ENCODE assay signal across 12 cellular contexts in the genomic region with DNA sequence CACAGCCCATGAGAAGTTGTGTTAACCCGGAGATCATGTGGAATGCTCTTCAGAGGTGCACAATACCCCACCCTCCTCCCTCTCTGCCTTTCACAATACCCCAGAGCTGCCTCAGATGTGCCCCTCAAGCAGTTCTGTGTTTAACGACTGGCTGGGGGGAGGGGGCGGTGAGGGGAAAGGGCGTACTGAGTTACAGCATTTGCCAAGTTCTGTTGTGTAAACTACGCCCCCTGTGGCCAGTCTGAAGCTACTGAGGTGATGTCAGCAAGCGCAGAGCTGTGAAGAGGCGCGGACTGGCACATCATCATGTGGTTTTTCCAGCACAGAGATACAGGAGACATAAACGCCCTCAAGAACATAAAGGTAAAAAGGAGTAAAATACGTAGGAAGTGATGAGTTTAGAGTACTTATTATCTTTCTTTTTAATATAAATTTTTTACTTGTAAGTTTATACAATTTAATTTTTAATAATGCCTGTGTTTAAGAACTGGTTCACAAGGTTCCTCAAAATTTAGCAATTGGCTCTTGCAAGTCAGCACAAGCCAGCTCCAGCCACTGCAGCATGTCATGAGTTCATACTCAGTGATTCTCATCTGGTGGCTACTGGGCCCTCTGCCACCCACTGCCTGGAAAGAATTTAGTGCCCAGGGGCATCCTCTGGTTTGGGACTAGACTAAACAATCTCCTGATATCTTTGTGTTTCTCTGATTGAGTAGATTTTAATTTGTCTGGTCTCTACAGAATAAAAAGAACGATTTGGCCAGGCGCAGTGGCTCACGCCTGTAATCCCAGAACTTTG. TPM values are rescaled to one million over a fixed set of nuclear protein-coding genes. Genes with fewer than 3 reads are reported as not detected.
DNase-seq lines count a peak whose midpoint lies in the region; ATAC-seq and TF ChIP-seq lines count a peak whose summit lies in the region.
"Had no signal": no experiment of that assay in that cellular context is flagged by ENCODE, and none has a peak within 500 bp of the region (broad histone marks: within the 10 kb centered on the region; RNA-seq: fewer than 3 reads in every experiment).

No MANE protein-coding gene starts in this region.

- H3K4me1 Mint-ChIP-seq in Caco-2 (ENCODE audit: low read depth, unreplicated experiment) = peaks cover 3% of the 10 kb centered on the region

- no peak for ATAC-seq in GM19328 (IDR thresholded peaks at IDR 0.05; ENCODE audit: unreplicated experiment)
- ATAC-seq: effector memory CD8-positive, alpha-beta T cell had no signal

- H3K36me3 ChIP-seq in Caco-2 (ENCODE audit: control insufficient read depth, insufficient read depth, low read length) = no peaks in the 10 kb centered on the region
- H3K36me3 ChIP-seq in H7 (replicated peaks; ENCODE audit: control insufficient read depth, insufficient read depth, low read length) = no peaks in the 10 kb centered on the region
- H3K36me3 ChIP-seq: neutrophil had no signal

- DNase-seq in Caco-2 (peak; percentile 17 to 29), H7 (peak; percentile 89), astrocyte of the hippocampus (ENCODE audit: low read depth, low spot score) (peak; percentile 12), iPS-NIHi11 (ENCODE audit: low spot score) (peak; percentile 84), AG08396 (ENCODE audit: low spot score) (no peak), NCI-H2081 (lab: John Stamatoyannopoulos, UW) (no peak)
- DNase-seq in effector CD4-positive, alpha-beta T cell = no peak
- DNase-seq: activated CD8-positive, alpha-beta memory T cell treated with anti-CD3 and anti-CD28 coated beads for 24 hours; effector memory CD8-positive, alpha-beta T cell; NCI-H2227 treated with DMSO at 0.1 percent for 48 hours had no signal

- no peaks in the 10 kb centered on the region for H3K36me3 Mint-ChIP-seq in Caco-2 (ENCODE audit: insufficient read depth, unreplicated experiment)

- H3K9me3 Mint-ChIP-seq in Caco-2 (ENCODE audit: unreplicated experiment) = peaks cover 8% of the 10 kb centered on the region
- H3K9me3 Mint-ChIP-seq: effector memory CD8-positive, alpha-beta T cell had no signal

- H3K9me3 ChIP-seq in Caco-2 = no peaks in the 10 kb centered on the region
- H3K9me3 ChIP-seq: neutrophil had no signal

- H3K4me3 Mint-ChIP-seq in Caco-2 (ENCODE audit: unreplicated experiment) = no peak overlapping the region

- H3K4me1 ChIP-seq in Caco-2 = no peaks in the 10 kb centered on the region

- no peaks in the 10 kb centered on the region for H3K27me3 ChIP-seq in Caco-2 (replicated peaks; ENCODE audit: control insufficient read depth, insufficient read depth, low read length)
- H3K27me3 ChIP-seq in H7 (ENCODE audit: control insufficient read depth, insufficient read depth, low read length) = no peaks in the 10 kb centered on the region
- H3K27me3 ChIP-seq: neutrophil had no signal

- CTCF ChIA-PET in Caco-2 (lab: Charles Lee) = interaction anchor here (1.2 kb wide), 1 partner anchor 66 kb away, joined by 4 read pairs; no protein-coding TSS in a partner anchor

- H3K27ac Mint-ChIP-seq in Caco-2 (ENCODE audit: unreplicated experiment) = no peak overlapping the region

- intact Hi-C loops in Caco-2 (cut with micrococcal nuclease; ENCODE audit: unreplicated experiment) = no loop called here

- POLR2A ChIA-PET in Caco-2 (lab: Charles Lee) = no interaction called here

- H3K4me3 ChIP-seq in Caco-2 (ENCODE audit: low read depth, low read length) (no peak overlapping the region), H7 (ENCODE audit: insufficient read depth, low read depth, low read length) (no peak overlapping the region)

- TF ChIP-seq CTCF in Caco-2 (IDR thresholded peaks at IDR 0.05; ENCODE audit: insufficient read depth in 1 of 2, low read depth in 1 of 2, low read length in 1 of 2, severe bottlenecking in 1 of 2, unreplicated experiment in 1 of 2) = no peak

- H3K27me3 Mint-ChIP-seq in Caco-2 (ENCODE audit: insufficient read depth, unreplicated experiment) = peaks cover 5% of the 10 kb centered on the region

- no TSS peak for BruUV-seq in Caco-2 (replicated peaks; lab: Mats Ljungman, UMichigan)

RNA-seq across cellular contexts. Expression of a gene that starts 1.7 kb away (rescaled TPM):
- not detected in 2 replicates for total RNA-seq in Caco-2 (2022)
- total RNA-seq in H7 (2014; rRNA removed; shearing (Covaris generic)) = not detected in 2 replicates

RNA-seq across cellular contexts. Expression of a gene that starts 33.9 kb away (rescaled TPM):
- total RNA-seq in Caco-2 (2022) = 21.7 and 23.1 TPM in 2 replicates
- 49.7 and 51.3 TPM in 2 replicates for total RNA-seq in H7 (2014; rRNA removed; shearing (Covaris generic))

RNA-seq across cellular contexts. Expression of a gene that starts 47.6 kb away (rescaled TPM):
- total RNA-seq in Caco-2 (2022) = not detected in 2 replicates
- total RNA-seq in H7 (2014; rRNA removed; shearing (Covaris generic)) = not detected in 2 replicates

Comparison
In these comparisons a context has a peak if more than half of its experiments do, and no peak if none do; other contexts are left out.
1. DNase-seq: peak in Caco-2 (2 of 2), H7 (single experiment), astrocyte of the hippocampus (single experiment) and iPS-NIHi11 (single experiment); none in AG08396 (single experiment), effector CD4-positive, alpha-beta T cell (single experiment) and NCI-H2081 (0 of 2).